11 cellular contexts compared by ENCODE assay signal in genomic region chr1:207031632-207032258, GRCh38. TPM values are rescaled to one million over a fixed set of nuclear protein-coding genes. Genes with fewer than 3 reads are reported as not detected.
DNase-seq lines count a peak whose midpoint lies in the region; ATAC-seq and TF ChIP-seq lines count a peak whose summit lies in the region.
"Had no signal": no experiment of that assay in that cellular context is flagged by ENCODE, and none has a peak within 500 bp of the region (broad histone marks: within the 10 kb centered on the region; RNA-seq: fewer than 3 reads in every experiment).

No MANE protein-coding gene starts in this region.

- no peak overlapping the region for H3K4me3 Mint-ChIP-seq in activated T-cell treated with anti-CD3 and anti-CD28 coated beads, Interleukin-2, amount 50 U/mL, for 72 hours

- peak; percentile 71 for ATAC-seq in Right ventricle myocardium superior (ENCODE audit: poor library complexity)
- peak in 1 of 2 donors; percentile 49 for ATAC-seq in lower lobe of right lung
- ATAC-seq in stimulated activated naive CD8-positive, alpha-beta T cell treated with anti-CD3 and anti-CD28 coated beads, Interleukin-15, Interleukin-2, amounts not matched to agents 100 U/mL and 50 U/mL, for 24 hours: no peak
- ATAC-seq in activated T-cell treated with anti-CD3 and anti-CD28 coated beads, Interleukin-2, amount 50 U/mL, for 72 hours (replicated peaks in 1 of 2): no peak

- H3K4me1 Mint-ChIP-seq in activated T-cell treated with anti-CD3 and anti-CD28 coated beads, Interleukin-2, amount 50 U/mL, for 72 hours (ENCODE audit: low read depth): no peaks in the 10 kb centered on the region

- H3K27me3 ChIP-seq in right atrium auricular region: no peaks in the 10 kb centered on the region
- no peaks in the 10 kb centered on the region for H3K27me3 ChIP-seq in colonic mucosa
- H3K27me3 ChIP-seq in lower lobe of right lung (ENCODE audit: low read depth): no peaks in the 10 kb centered on the region

- TF ChIP-seq CTCF in right atrium auricular region (IDR thresholded peaks at IDR 0.05) (no peak), colonic mucosa (IDR thresholded peaks at IDR 0.05) (no peak), lower lobe of right lung (IDR thresholded peaks at IDR 0.05) (no peak)

- H3K9ac ChIP-seq in colonic mucosa (ENCODE audit: low read depth in 2 of 2, low read length in 2 of 2): peak overlapping the region; percentile 36 to 80

- 73% methylated on average over 7 of the region's 7 CpGs for WGBS in urinary bladder

- no peaks in the 10 kb centered on the region for H3K4me1 ChIP-seq in right atrium auricular region
- H3K4me1 ChIP-seq in colonic mucosa: peaks cover 9% of the 10 kb centered on the region
- H3K4me1 ChIP-seq in lower lobe of right lung: peaks cover under 1% of the 10 kb centered on the region
- H3K4me1 ChIP-seq in urinary bladder (ENCODE audit: insufficient read depth): peaks cover 2% of the 10 kb centered on the region

- intact Hi-C loops in Right ventricle myocardium superior (cut with DNase I): no loop called here
- intact Hi-C loops in colonic mucosa (cut with DNase I): loop anchor here (10.0 kb wide), 1 partner anchor 53 kb away; the partner anchor contains the start of gene C4BPB
- intact Hi-C loops in lower lobe of right lung (cut with DNase I): no loop called here

- H3K4me3 ChIP-seq in right atrium auricular region (no peak overlapping the region), colonic mucosa (peak overlapping the region; percentile 30), lower lobe of right lung (peak overlapping the region; percentile 53), urinary bladder (ENCODE audit: low read depth, low read length) (peak overlapping the region; percentile 6)

- H3K9me3 ChIP-seq in right atrium auricular region (no peaks in the 10 kb centered on the region), colonic mucosa (no peaks in the 10 kb centered on the region), lower lobe of right lung (no peaks in the 10 kb centered on the region)

- no peaks in the 10 kb centered on the region for H3K9me3 Mint-ChIP-seq in activated T-cell treated with anti-CD3 and anti-CD28 coated beads, Interleukin-2, amount 50 U/mL, for 72 hours

- H3K27me3 Mint-ChIP-seq in activated T-cell treated with anti-CD3 and anti-CD28 coated beads, Interleukin-2, amount 50 U/mL, for 72 hours (ENCODE audit: low read depth): peaks cover 49% of the 10 kb centered on the region

- H3K36me3 ChIP-seq in right atrium auricular region (no peaks in the 10 kb centered on the region), colonic mucosa (no peaks in the 10 kb centered on the region), lower lobe of right lung (no peaks in the 10 kb centered on the region), urinary bladder (ENCODE audit: insufficient read depth) (no peaks in the 10 kb centered on the region)

- H3K27ac ChIP-seq in right atrium auricular region (no peak overlapping the region), colonic mucosa (peak overlapping the region; percentile 89), lower lobe of right lung (peak overlapping the region; percentile 85), urinary bladder (ENCODE audit: low read depth) (no peak overlapping the region)

- H3K36me3 Mint-ChIP-seq in activated T-cell treated with anti-CD3 and anti-CD28 coated beads, Interleukin-2, amount 50 U/mL, for 72 hours (ENCODE audit: insufficient read depth in 2 of 2): no peaks in the 10 kb centered on the region

- no peak for DNase-seq in Right ventricle myocardium superior
- no peak for DNase-seq in right atrium auricular region (ENCODE audit: low spot score)
- peak; percentile 79 for DNase-seq in colonic mucosa
- DNase-seq in lower lobe of right lung: no peak
- DNase-seq in stimulated activated naive CD8-positive, alpha-beta T cell treated with anti-CD3 and anti-CD28 coated beads, Interleukin-15, Interleukin-2, amounts not matched to agents 100 U/mL and 50 U/mL, for 24 hours: no peak
- DNase-seq in GM03348 (ENCODE audit: low spot score): no peak
- no peak for DNase-seq in activated T-cell treated with anti-CD3 and anti-CD28 coated beads, Interleukin-2, amount 50 U/mL, for 72 hours
- DNase-seq: ACHN, anterior cingulate cortex had no signal

- no peak overlapping the region for H3K27ac Mint-ChIP-seq in activated T-cell treated with anti-CD3 and anti-CD28 coated beads, Interleukin-2, amount 50 U/mL, for 72 hours

RNA-seq across cellular contexts. Expression of gene C1orf116, which starts 0.8 kb away (rescaled TPM):
- 0.81 TPM for total RNA-seq in Right ventricle myocardium superior
- total RNA-seq in right atrium auricular region: under 1 TPM; 0.07 to 0.35 TPM
- total RNA-seq in colonic mucosa: 10 to 100 TPM; 12.0 to 25.5 TPM
- total RNA-seq in lower lobe of right lung: 123 TPM
- 6.2 TPM for total RNA-seq in urinary bladder
- polyA plus RNA-seq in urinary bladder: 2.7 TPM
- total RNA-seq in activated T-cell treated with anti-CD3 and anti-CD28 coated beads, Interleukin-2, amount 50 U/mL, for 72 hours: under 1 TPM; 0.12 to 0.21 TPM
- polyA plus RNA-seq: endothelial cell of umbilical vein had no signal

RNA-seq across cellular contexts. Expression of gene YOD1, which starts 19.3 kb away (rescaled TPM):
- 4.0 TPM for total RNA-seq in Right ventricle myocardium superior
- total RNA-seq in right atrium auricular region: 1 to 10 TPM; 3.5 to 4.7 TPM
- 1 to 10 TPM; 5.7 to 8.0 TPM for total RNA-seq in colonic mucosa
- total RNA-seq in lower lobe of right lung: 7.9 TPM
- 18.1 TPM for total RNA-seq in urinary bladder
- polyA plus RNA-seq in urinary bladder: 2.8 TPM
- 10 to 100 TPM; 12.6 to 13.2 TPM for total RNA-seq in activated T-cell treated with anti-CD3 and anti-CD28 coated beads, Interleukin-2, amount 50 U/mL, for 72 hours

RNA-seq across cellular contexts. Expression of gene PFKFB2, which starts 21.3 kb away (rescaled TPM):
- 77.9 TPM for total RNA-seq in Right ventricle myocardium superior
- 10 to 100 TPM; 11.8 to 27.5 TPM for total RNA-seq in right atrium auricular region
- total RNA-seq in colonic mucosa: 10 to 100 TPM; 52.1 to 88.5 TPM
- total RNA-seq in lower lobe of right lung: 41.5 TPM
- total RNA-seq in urinary bladder: 9.3 TPM
- 3.4 TPM for polyA plus RNA-seq in urinary bladder
- 1 to 10 TPM; 4.6 to 6.9 TPM for total RNA-seq in activated T-cell treated with anti-CD3 and anti-CD28 coated beads, Interleukin-2, amount 50 U/mL, for 72 hours

RNA-seq across cellular contexts. Expression of gene C4BPB, which starts 56.9 kb away (rescaled TPM):
- total RNA-seq in Right ventricle myocardium superior (0.46 TPM), right atrium auricular region (not detected), colonic mucosa (1 to 10 TPM; 5.0 to 9.6 TPM), lower lobe of right lung (10.4 TPM), urinary bladder (1.6 TPM)
- 0.46 TPM for polyA plus RNA-seq in urinary bladder
- 1 to 10 TPM; 2.6 to 7.4 TPM for total RNA-seq in activated T-cell treated with anti-CD3 and anti-CD28 coated beads, Interleukin-2, amount 50 U/mL, for 72 hours
- total RNA-seq: endothelial cell of umbilical vein had no signal
- polyA plus RNA-seq: endothelial cell of umbilical vein had no signal

Comparison
In these comparisons a context has a peak if more than half of its experiments do, and no peak if none do; other contexts are left out.
1. H3K27ac ChIP-seq: peak in colonic mucosa (single experiment) and lower lobe of right lung (single experiment); none in right atrium auricular region (0 of 2) and urinary bladder (single experiment).
2. H3K4me3 ChIP-seq: peak in colonic mucosa (single experiment), lower lobe of right lung (single experiment) and urinary bladder (single experiment); none in right atrium auricular region (0 of 2).